Comparison of ENCODE assay signal across 33 cellular contexts in the genomic region with DNA sequence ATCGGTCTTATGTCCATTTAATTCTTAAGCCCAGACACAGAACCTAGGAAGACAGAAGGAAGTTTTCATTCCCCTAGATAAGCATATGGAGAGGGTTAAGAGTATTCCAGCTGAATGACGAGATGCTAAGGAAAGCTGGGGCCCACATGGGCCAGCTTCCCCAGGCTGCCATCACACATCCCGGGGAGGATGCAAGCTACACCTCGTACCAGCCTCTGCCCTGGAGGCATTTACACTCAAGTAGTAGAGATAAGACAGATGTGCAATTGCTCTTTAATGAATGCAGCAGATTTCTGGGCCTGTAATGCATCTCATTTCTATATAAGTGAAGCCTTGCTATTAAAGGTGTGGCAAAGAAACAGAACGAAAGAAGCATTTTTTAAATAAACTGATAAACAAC.
"Had no signal": no experiment of that assay in that cellular context is flagged by ENCODE, and none has a peak within 500 bp of the region (broad histone marks: within the 10 kb centered on the region; RNA-seq: fewer than 3 reads in every experiment).

No MANE protein-coding gene starts in this region.

- H3K4me3 Mint-ChIP-seq: activated B cell treated with CpG ODN at 0.5 μM for 24 hours; activated CD8-positive, alpha-beta T cell treated with anti-CD3 and anti-CD28 coated beads for 36 hours; activated naive CD8-positive, alpha-beta T cell; activated T-cell treated with anti-CD3 and anti-CD28 coated beads, Interleukin-2, amount 50 U/mL, for 4 hours; activated T-helper 17 cell treated with anti-CD3 and anti-CD28 coated beads, Interleukin-2, amount 50 U/mL, for 72 hours; central memory CD8-positive, alpha-beta T cell; dendritic cell treated with granulocyte-macrophage colony-stimulating factor and Interleukin-4, amounts not matched to agents 40 ng/mL and 50 ng/mL, for 4 days; endodermal cell; T-helper 2 cell treated with Interferon-gamma antibody and Interleukin-4, amounts not matched to agents 5 μg/mL and 100 μg/mL, for 36 hours had no signal

- H3K27ac Mint-ChIP-seq: activated B cell treated with CpG ODN at 0.5 μM for 24 hours; activated CD8-positive, alpha-beta T cell treated with anti-CD3 and anti-CD28 coated beads for 36 hours; activated naive CD8-positive, alpha-beta T cell; activated T-helper 17 cell treated with anti-CD3 and anti-CD28 coated beads, Interleukin-2, amount 50 U/mL, for 72 hours; dendritic cell treated with granulocyte-macrophage colony-stimulating factor and Interleukin-4, amounts not matched to agents 40 ng/mL and 50 ng/mL, for 4 days; endodermal cell; T-helper 2 cell treated with Interferon-gamma antibody and Interleukin-4, amounts not matched to agents 5 μg/mL and 100 μg/mL, for 36 hours had no signal

- H3K27me3 Mint-ChIP-seq: central memory CD8-positive, alpha-beta T cell; dendritic cell treated with granulocyte-macrophage colony-stimulating factor and Interleukin-4, amounts not matched to agents 40 ng/mL and 50 ng/mL, for 4 days had no signal

- H3K9me3 Mint-ChIP-seq: activated B cell treated with CpG ODN at 0.5 μM for 24 hours; activated CD8-positive, alpha-beta T cell treated with anti-CD3 and anti-CD28 coated beads for 36 hours; activated T-cell treated with anti-CD3 and anti-CD28 coated beads, Interleukin-2, amount 50 U/mL, for 4 hours; activated T-helper 17 cell treated with anti-CD3 and anti-CD28 coated beads, Interleukin-2, amount 50 U/mL, for 72 hours; central memory CD8-positive, alpha-beta T cell; dendritic cell treated with granulocyte-macrophage colony-stimulating factor and Interleukin-4, amounts not matched to agents 40 ng/mL and 50 ng/mL, for 4 days; endodermal cell; T-helper 2 cell treated with Interferon-gamma antibody and Interleukin-4, amounts not matched to agents 5 μg/mL and 100 μg/mL, for 36 hours had no signal

- H3K4me1 Mint-ChIP-seq: activated B cell treated with CpG ODN at 0.5 μM for 24 hours; activated T-helper 17 cell treated with anti-CD3 and anti-CD28 coated beads, Interleukin-2, amount 50 U/mL, for 72 hours; central memory CD8-positive, alpha-beta T cell; endodermal cell had no signal

- H3K9me3 ChIP-seq: esophagus muscularis mucosa, gastrocnemius medialis, heart left ventricle had no signal

- H3K4me3 ChIP-seq: coronary artery, dorsolateral prefrontal cortex, esophagus muscularis mucosa, gastrocnemius medialis, heart left ventricle, hepatocyte had no signal

- H3K27ac ChIP-seq: brain microvascular endothelial cell, coronary artery, dorsolateral prefrontal cortex, esophagus muscularis mucosa, foreskin keratinocyte, gastrocnemius medialis, heart left ventricle, hepatocyte, WERI-Rb-1 had no signal

- H3K4me1 ChIP-seq: foreskin keratinocyte, gastrocnemius medialis, heart left ventricle had no signal

- ATAC-seq: activated CD4-positive, CD25-positive, alpha-beta regulatory T cell treated with anti-CD3 and anti-CD28 coated beads, Interleukin-2, amount 50 U/mL, for 24 hours; activated CD8-positive, alpha-beta T cell treated with anti-CD3 and anti-CD28 coated beads for 36 hours; activated T-cell treated with anti-CD3 and anti-CD28 coated beads, Interleukin-2, amount 50 U/mL, for 4 hours; activated T-helper 17 cell treated with anti-CD3 and anti-CD28 coated beads, Interleukin-2, amount 50 U/mL, for 72 hours; foreskin keratinocyte; gastrocnemius medialis; heart left ventricle had no signal

- H3K36me3 ChIP-seq: brain microvascular endothelial cell, esophagus muscularis mucosa, gastrocnemius medialis, heart left ventricle, WERI-Rb-1 had no signal

- H3K36me3 Mint-ChIP-seq: activated naive CD8-positive, alpha-beta T cell had no signal

- DNase-seq: activated B cell treated with CpG ODN at 0.5 μM for 24 hours; activated CD4-positive, alpha-beta T cell treated with anti-CD3 and anti-CD28 coated beads for 48 hours; activated CD4-positive, alpha-beta T cell treated with anti-CD3 and anti-CD28 coated beads, Interleukin-2, amount 50 U/mL, for 1 hour; activated CD4-positive, alpha-beta T cell treated with anti-CD3 and anti-CD28 coated beads, Interleukin-2, amount 50 U/mL, for 48 hours; activated CD8-positive, alpha-beta memory T cell treated with anti-CD3 and anti-CD28 coated beads for 24 hours; activated CD8-positive, alpha-beta T cell treated with anti-CD3 and anti-CD28 coated beads for 36 hours; activated effector memory CD4-positive, alpha-beta T cell treated with Interleukin-2 at 50 U/mL for 16 hours; activated gamma-delta T cell treated with Interleukin-2 at 50 U/mL for 16 hours; activated naive CD4-positive, alpha-beta T cell treated with anti-CD3 and anti-CD28 coated beads, Interleukin-2, amount 50 U/mL, for 16 hours; activated naive CD4-positive, alpha-beta T cell treated with Interleukin-2 at 50 U/mL for 16 hours; activated T-cell treated with anti-CD3 and anti-CD28 coated beads, Interleukin-2, amount 50 U/mL, for 4 hours; amniotic stem cell; anterior cingulate cortex; brain microvascular endothelial cell; dorsolateral prefrontal cortex; effector memory CD4-positive, alpha-beta T cell; endodermal cell; erythroblast; foreskin keratinocyte; gastrocnemius medialis; glutamatergic neuron; heart left ventricle; T1000; WERI-Rb-1 had no signal
